In genomic region chr2:177221970-177222369, GRCh38 we compare ENCODE assay signal across 19 cellular contexts. TPM values are rescaled to one million over a fixed set of nuclear protein-coding genes. Genes with fewer than 3 reads are reported as not detected.
A peak's percentile ranks its signal among the peaks of the same experiment; 100 is the strongest.
DNase-seq lines count a peak whose midpoint lies in the region; ATAC-seq, FAIRE-seq and TF ChIP-seq lines count a peak whose summit lies in the region.
"Had no signal": no experiment of that assay in that cellular context is flagged by ENCODE, and none has a peak within 500 bp of the region (broad histone marks: within the 10 kb centered on the region; RNA-seq: fewer than 3 reads in every experiment).

No MANE protein-coding gene starts in this region.

- ATAC-seq in CD4-positive, CD25-positive, alpha-beta regulatory T cell (ENCODE audit: low read depth in 2 of 2): no peak
- ATAC-seq in pancreas (no peak), HG03025 (IDR thresholded peaks at IDR 0.05; ENCODE audit: low FRiP score, unreplicated experiment) (no peak)

- FAIRE-seq in pancreas (lab: Jason Lieb, UNC): no peak
- FAIRE-seq: TTC549 had no signal

- no peaks in the 10 kb centered on the region for H3K27me3 ChIP-seq in CD4-positive, CD25-positive, alpha-beta regulatory T cell (ENCODE audit: control insufficient read depth, insufficient read depth, low read length)
- no peaks in the 10 kb centered on the region for H3K27me3 ChIP-seq in CD8-positive, alpha-beta memory T cell (ENCODE audit: insufficient read depth, low read length, poor library complexity, severe bottlenecking)
- H3K27me3 ChIP-seq in uterus: no peaks in the 10 kb centered on the region
- H3K27me3 ChIP-seq in pancreas: no peaks in the 10 kb centered on the region
- H3K27me3 ChIP-seq: upper lobe of left lung had no signal

- TF ChIP-seq CTCF in mesothelial cell of epicardium (IDR thresholded peaks at IDR 0.05; ENCODE audit: unreplicated experiment): no peak
- no peak for TF ChIP-seq CTCF in uterus (IDR thresholded peaks at IDR 0.05)
- TF ChIP-seq CTCF in pancreas (IDR thresholded peaks at IDR 0.05): no peak

- peaks cover 75% of the 10 kb centered on the region for H3K36me3 ChIP-seq in CD4-positive, CD25-positive, alpha-beta regulatory T cell (ENCODE audit: control insufficient read depth, insufficient read depth, low read length)
- peaks cover 57% of the 10 kb centered on the region for H3K36me3 ChIP-seq in CD8-positive, alpha-beta memory T cell (ENCODE audit: insufficient read depth, low read length)
- H3K36me3 ChIP-seq in uterus (no peaks in the 10 kb centered on the region), pancreas (peaks cover 5 to 53% (median 21%) of the 10 kb centered on the region in 3 donors)

- intact Hi-C loops in activated T-helper 1 cell treated with anti-CD3 and anti-CD28 coated beads, Interleukin-12 subunit alpha, Interleukin-12 subunit beta, Interleukin-2, Interleukin-4 antibody, amounts not matched to agents 30 ng/mL and 10 ng/mL and 1 ng/mL, durations not matched to agents 14 hours and 24 hours and 36 hours (cut with micrococcal nuclease): loop anchor here (1.0 to 2.0 kb wide), 3 partner anchors 8 to 19 kb away; no protein-coding TSS in a partner anchor
- intact Hi-C loops in uterus (cut with DNase I; ENCODE audit: low total_unique reads): no loop called here
- intact Hi-C loops in pancreas (cut with DNase I): no loop called here

- H3K9me3 Mint-ChIP-seq in CD4-positive, CD25-positive, alpha-beta regulatory T cell: no peaks in the 10 kb centered on the region
- H3K9me3 Mint-ChIP-seq in CD8-positive, alpha-beta memory T cell: no peaks in the 10 kb centered on the region
- H3K9me3 Mint-ChIP-seq in activated T-helper 1 cell treated with anti-CD3 and anti-CD28 coated beads, Interleukin-12 subunit alpha, Interleukin-12 subunit beta, Interleukin-2, Interleukin-4 antibody, amounts not matched to agents 30 ng/mL and 10 ng/mL and 1 ng/mL, durations not matched to agents 14 hours and 24 hours and 36 hours: no peaks in the 10 kb centered on the region
- no peaks in the 10 kb centered on the region for H3K9me3 Mint-ChIP-seq in mesothelial cell of epicardium

- no peaks in the 10 kb centered on the region for H3K27me3 Mint-ChIP-seq in CD4-positive, CD25-positive, alpha-beta regulatory T cell
- H3K27me3 Mint-ChIP-seq in CD8-positive, alpha-beta memory T cell: peaks cover 0 to 2% of the 10 kb centered on the region in 2 donors
- no peaks in the 10 kb centered on the region for H3K27me3 Mint-ChIP-seq in activated T-helper 1 cell treated with anti-CD3 and anti-CD28 coated beads, Interleukin-12 subunit alpha, Interleukin-12 subunit beta, Interleukin-2, Interleukin-4 antibody, amounts not matched to agents 30 ng/mL and 10 ng/mL and 1 ng/mL, durations not matched to agents 14 hours and 24 hours and 36 hours (ENCODE audit: insufficient read depth)
- H3K27me3 Mint-ChIP-seq in mesothelial cell of epicardium (ENCODE audit: low read depth): no peaks in the 10 kb centered on the region

- H3K36me3 Mint-ChIP-seq in CD4-positive, CD25-positive, alpha-beta regulatory T cell: peaks cover 47% of the 10 kb centered on the region
- H3K36me3 Mint-ChIP-seq in CD8-positive, alpha-beta memory T cell: peaks cover 10 to 75% (median 30%) of the 10 kb centered on the region in 3 donors
- H3K36me3 Mint-ChIP-seq in activated T-helper 1 cell treated with anti-CD3 and anti-CD28 coated beads, Interleukin-12 subunit alpha, Interleukin-12 subunit beta, Interleukin-2, Interleukin-4 antibody, amounts not matched to agents 30 ng/mL and 10 ng/mL and 1 ng/mL, durations not matched to agents 14 hours and 24 hours and 36 hours (ENCODE audit: low read depth): peaks cover 53% of the 10 kb centered on the region
- H3K36me3 Mint-ChIP-seq in mesothelial cell of epicardium: peaks cover 35% of the 10 kb centered on the region

- no peak overlapping the region for H3K27ac Mint-ChIP-seq in CD4-positive, CD25-positive, alpha-beta regulatory T cell
- peak overlapping the region; percentile 17 to 68 (median 40) for H3K27ac Mint-ChIP-seq in CD8-positive, alpha-beta memory T cell
- peak overlapping the region; percentile 13 for H3K27ac Mint-ChIP-seq in activated T-helper 1 cell treated with anti-CD3 and anti-CD28 coated beads, Interleukin-12 subunit alpha, Interleukin-12 subunit beta, Interleukin-2, Interleukin-4 antibody, amounts not matched to agents 30 ng/mL and 10 ng/mL and 1 ng/mL, durations not matched to agents 14 hours and 24 hours and 36 hours
- H3K27ac Mint-ChIP-seq in mesothelial cell of epicardium: peak overlapping the region; percentile 66

- H3K4me1 ChIP-seq in CD4-positive, CD25-positive, alpha-beta regulatory T cell (ENCODE audit: control insufficient read depth, insufficient read depth, low read length, poor library complexity, severe bottlenecking): peaks cover 8% of the 10 kb centered on the region
- H3K4me1 ChIP-seq in CD8-positive, alpha-beta memory T cell (ENCODE audit: insufficient read depth, low read length): peaks cover 25% of the 10 kb centered on the region
- peaks cover 4 to 10% of the 10 kb centered on the region in 2 donors for H3K4me1 ChIP-seq in uterus
- peaks cover 0 to 10% (median 10%) of the 10 kb centered on the region in 3 donors for H3K4me1 ChIP-seq in pancreas

- no peak for DNase-seq in CD4-positive, CD25-positive, alpha-beta regulatory T cell
- DNase-seq in CD8-positive, alpha-beta memory T cell: no peak
- DNase-seq in activated T-helper 1 cell treated with anti-CD3 and anti-CD28 coated beads, Interleukin-12 subunit alpha, Interleukin-12 subunit beta, Interleukin-2, Interleukin-4 antibody, amounts not matched to agents 30 ng/mL and 10 ng/mL and 1 ng/mL, durations not matched to agents 14 hours and 24 hours and 36 hours (ENCODE audit: low spot score): no peak
- DNase-seq in mesothelial cell of epicardium (ENCODE audit: low spot score in 2 of 2, unreplicated experiment in 2 of 2) (no peak), uterus (no peak), pancreas (no peak), NCI-H446 treated with DMSO at 0.1 percent for 48 hours (lab: John Stamatoyannopoulos, UW) (no peak)
- DNase-seq: activated CD4-positive, alpha-beta T cell treated with anti-CD3 and anti-CD28 coated beads for 4 hours; amniotic stem cell; caudate nucleus; GOT3; Kasumi-1; NCI-H1092; NCI-H2107; NCI-H524; retina; upper lobe of left lung had no signal

- no peak overlapping the region for H3K4me3 ChIP-seq in CD4-positive, CD25-positive, alpha-beta regulatory T cell (ENCODE audit: low read depth, low read length)
- H3K4me3 ChIP-seq in CD8-positive, alpha-beta memory T cell (ENCODE audit: low read length): no peak overlapping the region
- H3K4me3 ChIP-seq in uterus (no peak overlapping the region), pancreas (no peak overlapping the region)
- H3K4me3 ChIP-seq: upper lobe of left lung had no signal

- no peak overlapping the region for H3K4me3 Mint-ChIP-seq in CD4-positive, CD25-positive, alpha-beta regulatory T cell
- no peak overlapping the region for H3K4me3 Mint-ChIP-seq in CD8-positive, alpha-beta memory T cell
- H3K4me3 Mint-ChIP-seq in activated T-helper 1 cell treated with anti-CD3 and anti-CD28 coated beads, Interleukin-12 subunit alpha, Interleukin-12 subunit beta, Interleukin-2, Interleukin-4 antibody, amounts not matched to agents 30 ng/mL and 10 ng/mL and 1 ng/mL, durations not matched to agents 14 hours and 24 hours and 36 hours: no peak overlapping the region
- no peak overlapping the region for H3K4me3 Mint-ChIP-seq in mesothelial cell of epicardium

- WGBS in pancreas, 2 donors: 88 to 90% methylated on average over 3 of the region's 3 CpGs

- CTCF ChIA-PET in CD8-positive, alpha-beta memory T cell (lab: Charles Lee): interaction anchor here (2.8 kb wide), 1 partner anchor 42 kb away, joined by 15 read pairs; the partner anchor contains the start of gene NFE2L2

- TF ChIP-seq POLR2A in uterus (IDR thresholded peaks at IDR 0.05): no peak

- peaks cover 39 to 67% (median 53%) of the 10 kb centered on the region in 4 donors for H3K4me1 Mint-ChIP-seq in CD4-positive, CD25-positive, alpha-beta regulatory T cell
- H3K4me1 Mint-ChIP-seq in CD8-positive, alpha-beta memory T cell: peaks cover 42 to 64% (median 63%) of the 10 kb centered on the region in 3 donors
- H3K4me1 Mint-ChIP-seq in activated T-helper 1 cell treated with anti-CD3 and anti-CD28 coated beads, Interleukin-12 subunit alpha, Interleukin-12 subunit beta, Interleukin-2, Interleukin-4 antibody, amounts not matched to agents 30 ng/mL and 10 ng/mL and 1 ng/mL, durations not matched to agents 14 hours and 24 hours and 36 hours (ENCODE audit: low read depth): peaks cover 42% of the 10 kb centered on the region
- peaks cover under 1% of the 10 kb centered on the region for H3K4me1 Mint-ChIP-seq in mesothelial cell of epicardium

- H3K9me3 ChIP-seq in CD4-positive, CD25-positive, alpha-beta regulatory T cell (ENCODE audit: control insufficient read depth in 2 of 2, low read length in 2 of 2): no peaks in the 10 kb centered on the region
- no peaks in the 10 kb centered on the region for H3K9me3 ChIP-seq in CD8-positive, alpha-beta memory T cell (ENCODE audit: low read length)
- no peaks in the 10 kb centered on the region for H3K9me3 ChIP-seq in uterus
- H3K9me3 ChIP-seq in pancreas: no peaks in the 10 kb centered on the region
- H3K9me3 ChIP-seq: upper lobe of left lung had no signal

- peak overlapping the region; percentile 41 for H3K27ac ChIP-seq in CD4-positive, CD25-positive, alpha-beta regulatory T cell (ENCODE audit: insufficient read depth, low read length, poor library complexity, severe bottlenecking)
- no peak overlapping the region for H3K27ac ChIP-seq in CD8-positive, alpha-beta memory T cell (ENCODE audit: low read depth, low read length)
- H3K27ac ChIP-seq in uterus: no peak overlapping the region
- no peak overlapping the region for H3K27ac ChIP-seq in pancreas

- POLR2A ChIA-PET in CD8-positive, alpha-beta memory T cell (lab: Charles Lee): interaction anchor here (2.1 kb wide), 1 partner anchor 41 kb away, joined by 6 read pairs; no protein-coding TSS in a partner anchor

RNA-seq across cellular contexts. Expression of gene HNRNPA3, which starts 9.4 kb away (rescaled TPM):
- 231 TPM for total RNA-seq in CD4-positive, CD25-positive, alpha-beta regulatory T cell
- 10 to 100 TPM; 38.8 to 62.8 (median 56.2) TPM for polyA plus RNA-seq in CD4-positive, CD25-positive, alpha-beta regulatory T cell
- 100 to 1,000 TPM; 203 to 216 TPM for total RNA-seq in CD8-positive, alpha-beta memory T cell
- 58.3 TPM for polyA plus RNA-seq in CD8-positive, alpha-beta memory T cell
- 326 and 333 TPM in 2 replicates for total RNA-seq in activated T-helper 1 cell treated with anti-CD3 and anti-CD28 coated beads, Interleukin-12 subunit alpha, Interleukin-12 subunit beta, Interleukin-2, Interleukin-4 antibody, amounts not matched to agents 30 ng/mL and 10 ng/mL and 1 ng/mL, durations not matched to agents 14 hours and 24 hours and 36 hours
- total RNA-seq in mesothelial cell of epicardium: 264 to 274 TPM (median 269 TPM) in 3 replicates
- 100 to 1,000 TPM in 2 of 4 donors, 10 to 100 TPM in 2; 56.4 to 256 (median 107) TPM for total RNA-seq in uterus
- 10 to 100 TPM; 30.3 to 79.1 (median 65.3) TPM for total RNA-seq in pancreas
- 10 to 100 TPM; 87.9 to 96.8 TPM for polyA plus RNA-seq in pancreas

RNA-seq across cellular contexts. Expression of gene NFE2L2, which starts 42.6 kb away (rescaled TPM):
- 121 TPM for total RNA-seq in CD4-positive, CD25-positive, alpha-beta regulatory T cell
- polyA plus RNA-seq in CD4-positive, CD25-positive, alpha-beta regulatory T cell: 10 to 100 TPM; 44.5 to 64.7 (median 55.5) TPM
- total RNA-seq in CD8-positive, alpha-beta memory T cell: 10 to 100 TPM; 58.0 to 63.0 TPM
- polyA plus RNA-seq in CD8-positive, alpha-beta memory T cell: 47.7 TPM
- 68.2 and 71.2 TPM in 2 replicates for total RNA-seq in activated T-helper 1 cell treated with anti-CD3 and anti-CD28 coated beads, Interleukin-12 subunit alpha, Interleukin-12 subunit beta, Interleukin-2, Interleukin-4 antibody, amounts not matched to agents 30 ng/mL and 10 ng/mL and 1 ng/mL, durations not matched to agents 14 hours and 24 hours and 36 hours
- total RNA-seq in mesothelial cell of epicardium: 93.1 to 93.9 TPM (median 93.3 TPM) in 3 replicates
- 100 to 1,000 TPM in 1 of 4 donors, 10 to 100 TPM in 3; 53.0 to 148 (median 90.0) TPM for total RNA-seq in uterus
- total RNA-seq in pancreas: 10 to 100 TPM; 20.8 to 48.4 (median 31.4) TPM
- polyA plus RNA-seq in pancreas: 10 to 100 TPM; 22.5 to 33.4 TPM

Comparison
In these comparisons a context has a peak if more than half of its experiments do, and no peak if none do; other contexts are left out.
1. H3K27ac Mint-ChIP-seq: peak in CD8-positive, alpha-beta memory T cell (8 of 8), activated T-helper 1 cell treated with anti-CD3 and anti-CD28 coated beads, Interleukin-12 subunit alpha, Interleukin-12 subunit beta, Interleukin-2, Interleukin-4 antibody, amounts not matched to agents 30 ng/mL and 10 ng/mL and 1 ng/mL, durations not matched to agents 14 hours and 24 hours and 36 hours (single experiment) and mesothelial cell of epicardium (single experiment); none in CD4-positive, CD25-positive, alpha-beta regulatory T cell (0 of 3).